Comparison of ENCODE assay signal across 28 cellular contexts in genomic region chr16:746637-747036, GRCh38. TPM values are rescaled to one million over a fixed set of nuclear protein-coding genes. Genes with fewer than 3 reads are reported as not detected.
"Had no signal": no experiment of that assay in that cellular context is flagged by ENCODE, and none has a peak within 500 bp of the region (broad histone marks: within the 10 kb centered on the region; RNA-seq: fewer than 3 reads in every experiment).

No MANE protein-coding gene starts in this region.

- H3K27ac ChIP-seq: neural progenitor cell, neutrophil, ovary, parathyroid adenoma, psoas muscle, right lobe of liver, sigmoid colon, thoracic aorta, thyroid gland, tibial nerve, upper lobe of left lung, vagina had no signal

- H2AFZ ChIP-seq: neural progenitor cell, parathyroid adenoma had no signal

- H3K9ac ChIP-seq: neural progenitor cell, parathyroid adenoma had no signal

- H3K4me3 ChIP-seq: neural progenitor cell, ovary, psoas muscle, right lobe of liver, sigmoid colon, thoracic aorta, thyroid gland, tibial nerve, upper lobe of left lung, vagina had no signal

- ATAC-seq: naive thymus-derived CD4-positive, alpha-beta T cell; natural killer cell; psoas muscle; right cardiac atrium; right lobe of liver; stimulated activated memory B cell treated with anti-CD40 and anti-IgM and Interleukin-4, amounts not matched to agents 10 μg/mL and 1 μg/mL and 100 μg/mL, for 72 hours; stimulated activated naive CD8-positive, alpha-beta T cell treated with anti-CD3 and anti-CD28 coated beads, Interleukin-15, amount 100 ng/mL, for 72 hours; stimulated activated naive CD8-positive, alpha-beta T cell treated with anti-CD3 and anti-CD28 coated beads, Interleukin-15, Interleukin-2, amounts not matched to agents 100 U/mL and 50 U/mL, for 24 hours had no signal

- H3K4me1 ChIP-seq: parathyroid adenoma, psoas muscle, right lobe of liver, sigmoid colon, thyroid gland, tibial nerve, upper lobe of left lung, vagina had no signal

- H3K9me3 ChIP-seq: neutrophil, ovary, psoas muscle, right lobe of liver, sigmoid colon, thoracic aorta, thyroid gland, tibial nerve, upper lobe of left lung, vagina had no signal

- DNase-seq: naive thymus-derived CD4-positive, alpha-beta T cell; natural killer cell; nucleus accumbens; ovary; psoas muscle; right cardiac atrium; right lobe of liver; sigmoid colon; small intestine; stimulated activated CD4-positive, alpha-beta T cell treated with anti-CD3 and anti-CD28 coated beads, Interleukin-15, amount 100 ng/mL, for 24 hours; stimulated activated CD4-positive, alpha-beta T cell treated with anti-CD3 and anti-CD28 coated beads, Interleukin-4, amount 100 ng/mL, for 1 hour; stimulated activated CD4-positive, alpha-beta T cell treated with anti-CD3 and anti-CD28 coated beads, Interleukin-4, amount 100 ng/mL, for 4 hours; stimulated activated CD8-positive, alpha-beta memory T cell treated with anti-CD3 and anti-CD28 coated beads, Interleukin-4, amount 100 ng/mL, for 48 hours; stimulated activated naive CD4-positive, alpha-beta T cell; stimulated activated naive CD8-positive, alpha-beta T cell treated with anti-CD3 and anti-CD28 coated beads, Interleukin-15, amount 100 ng/mL, for 72 hours; stimulated activated naive CD8-positive, alpha-beta T cell treated with anti-CD3 and anti-CD28 coated beads, Interleukin-15, Interleukin-2, amounts not matched to agents 100 U/mL and 50 U/mL, for 24 hours; thyroid gland; trophoblast cell; upper lobe of left lung had no signal

- H3K36me3 ChIP-seq: neural progenitor cell, neutrophil, ovary, right lobe of liver, sigmoid colon, thoracic aorta, thyroid gland, tibial nerve, upper lobe of left lung, vagina had no signal

- H3K27me3 ChIP-seq: neural progenitor cell, ovary, right lobe of liver, thyroid gland, upper lobe of left lung, vagina had no signal

RNA-seq across cellular contexts. Expression of gene MSLN, which starts 13.9 kb away (rescaled TPM):
- total RNA-seq: natural killer cell, temporal lobe, thyroid gland, vagina had no signal
- polyA plus RNA-seq: naive thymus-derived CD4-positive, alpha-beta T cell; right cardiac atrium had no signal

RNA-seq across cellular contexts. Expression of gene CCDC78, which starts 20.4 kb away (rescaled TPM):
- total RNA-seq: skeletal muscle tissue had no signal
- polyA plus RNA-seq: naive thymus-derived CD4-positive, alpha-beta T cell had no signal
